In the genomic region with DNA sequence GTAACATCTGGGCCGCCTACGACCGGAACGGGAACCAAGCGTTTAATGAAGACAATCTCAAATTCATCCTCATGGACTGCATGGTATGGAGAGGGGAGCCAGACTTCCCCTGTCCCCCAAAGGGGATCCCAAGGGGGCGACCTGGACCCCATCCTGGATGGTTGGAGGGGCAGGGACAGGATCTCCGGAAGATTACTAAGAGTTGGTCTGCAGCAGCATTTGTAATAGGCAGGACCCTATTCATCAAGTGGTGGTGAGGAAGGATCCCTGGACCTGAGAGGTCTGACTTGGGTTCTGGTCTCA, we compare ENCODE assay signal across 8 cellular contexts. TPM values are rescaled to one million over a fixed set of nuclear protein-coding genes. Genes with fewer than 3 reads are reported as not detected.
A peak's percentile ranks its signal among the peaks of the same experiment; 100 is the strongest.
DNase-seq lines count a peak whose midpoint lies in the region; ATAC-seq and TF ChIP-seq lines count a peak whose summit lies in the region.

No MANE protein-coding gene starts in this region.

- H3K27ac ChIP-seq in VCaP (peak overlapping the region; percentile 97; the same call in 1 of the 2 replicates), gastrocnemius medialis (peak overlapping the region; percentile 92 to 99 (median 98))

- no peak for DNase-seq in GM12865 (ENCODE audit: low read depth)
- DNase-seq in foreskin fibroblast = no peak
- DNase-seq in gastrocnemius medialis = no peak
- no peak for DNase-seq in iPS-NIHi11 (ENCODE audit: low spot score)
- no peak for DNase-seq in SW 1271 (lab: John Stamatoyannopoulos, UW)

- ATAC-seq in gastrocnemius medialis (no peak), HG03439 (IDR thresholded peaks at IDR 0.05; ENCODE audit: unreplicated experiment) (no peak), HG02678 (IDR thresholded peaks at IDR 0.05; ENCODE audit: unreplicated experiment) (no peak)

- H3K4me1 ChIP-seq in gastrocnemius medialis = peaks cover 17 to 26% of the 10 kb centered on the region in 2 donors

- no peaks in the 10 kb centered on the region for H3K9me3 ChIP-seq in gastrocnemius medialis

- in situ Hi-C loops in gastrocnemius medialis (cut with MboI; ENCODE audit: low sequenced_read_pairs in 4 of 4) = loop anchor here in 1 of 4 donors (25.0 kb wide), 1 partner anchor 682 kb away; a partner anchor contains a TSS

- no peaks in the 10 kb centered on the region for H3K27me3 ChIP-seq in gastrocnemius medialis

- H3K4me3 ChIP-seq in GM12865 (ENCODE audit: low read depth, low read length) (peak overlapping the region; percentile 94), foreskin fibroblast (ENCODE audit: low read depth in 1 of 2, low read length in 2 of 2) (peak overlapping the region; percentile 64 to 92), gastrocnemius medialis (peak overlapping the region; percentile 91 to 95 (median 92))

- TF ChIP-seq POLR2A in gastrocnemius medialis (IDR thresholded peaks at IDR 0.05) = no peak

- peaks cover 0 to 1% of the 10 kb centered on the region in 2 donors for H3K36me3 ChIP-seq in gastrocnemius medialis

- TF ChIP-seq CTCF in GM12865 (IDR thresholded peaks at IDR 0.05; ENCODE audit: insufficient read depth, low read depth, low read length, missing control alignments) (no peak), VCaP (conservative IDR thresholded peaks at IDR 0.05) (no peak), foreskin fibroblast (IDR thresholded peaks at IDR 0.05; ENCODE audit: low read depth, low read length) (no peak), gastrocnemius medialis (IDR thresholded peaks at IDR 0.05 in 4 of 5, conservative IDR thresholded peaks at IDR 0.05 in 1 of 5) (no peak)

- intact Hi-C loops in gastrocnemius medialis (cut with DNase I; ENCODE audit: low total_unique reads) = loop anchor here (1.0 to 10.0 kb wide), 3 partner anchors 120 to 670 kb away; a partner anchor contains a TSS

RNA-seq across cellular contexts. Expression of a gene that starts 0.7 kb away (rescaled TPM):
- 10 to 100 TPM; 51.5 to 82.7 (median 72.6) TPM for total RNA-seq in gastrocnemius medialis

RNA-seq across cellular contexts. Expression of a gene that starts 1.7 kb away (rescaled TPM):
- 10 to 100 TPM; 42.3 to 60.1 (median 46.0) TPM for total RNA-seq in gastrocnemius medialis

RNA-seq across cellular contexts. Expression of a gene that starts 5.7 kb away (rescaled TPM):
- total RNA-seq in gastrocnemius medialis = 1 to 10 TPM in 1 of 4 donors, not detected in 3; 1.2 TPM

RNA-seq across cellular contexts. Expression of a gene that starts 27.0 kb away (rescaled TPM):
- total RNA-seq in gastrocnemius medialis = not detected

RNA-seq across cellular contexts. Expression of a gene that starts 34.5 kb away (rescaled TPM):
- total RNA-seq in gastrocnemius medialis = 100 to 1,000 TPM in 2 of 4 donors, 10 to 100 TPM in 2; 70.6 to 118 (median 108) TPM
